Comparison of ENCODE assay signal across 8 cellular contexts in genomic region chr19:37594982-37595382, GRCh38. TPM values are rescaled to one million over a fixed set of nuclear protein-coding genes. Genes with fewer than 3 reads are reported as not detected.
A peak's percentile ranks its signal among the peaks of the same experiment; 100 is the strongest.
DNase-seq lines count a peak whose midpoint lies in the region; ATAC-seq and TF ChIP-seq lines count a peak whose summit lies in the region.

No MANE protein-coding gene starts in this region.

- H3K27me3 ChIP-seq in breast epithelium = no peaks in the 10 kb centered on the region

- H3K9me3 ChIP-seq in breast epithelium = peaks cover 11 to 44% of the 10 kb centered on the region in 2 donors

- no peak for TF ChIP-seq POLR2A in breast epithelium (IDR thresholded peaks at IDR 0.05)

- peaks cover 17% of the 10 kb centered on the region for H3K36me3 ChIP-seq in breast epithelium

- no peak for TF ChIP-seq CTCF in breast epithelium (IDR thresholded peaks at IDR 0.05)

- peak; percentile 27 for ATAC-seq in HG03378 (IDR thresholded peaks at IDR 0.05; ENCODE audit: unreplicated experiment)
- peak; percentile 66 for ATAC-seq in left lobe of liver

- intact Hi-C loops in breast epithelium (cut with DNase I; ENCODE audit: low total_unique reads) = no loop called here

- H3K27ac ChIP-seq in breast epithelium = peak overlapping the region; percentile 92 to 96

- no peaks in the 10 kb centered on the region for H3K4me1 ChIP-seq in breast epithelium

- peak overlapping the region; percentile 61 to 78 (median 66) for H3K4me3 ChIP-seq in breast epithelium

- DNase-seq in activated CD8-positive, alpha-beta memory T cell treated with anti-CD3 and anti-CD28 coated beads for 1 hour (ENCODE audit: extremely low read depth in 1 of 2, low read depth in 1 of 2) = peak; percentile 38
- no peak for DNase-seq in activated CD8-positive, alpha-beta memory T cell treated with anti-CD3 and anti-CD28 coated beads for 24 hours
- peak; percentile 69 for DNase-seq in UCSD-AML1 (lab: John Stamatoyannopoulos, UW; ENCODE audit: unreplicated experiment)
- DNase-seq in breast epithelium (ENCODE audit: low spot score in 2 of 2) = peak; percentile 69 to 72
- peak; percentile 67 for DNase-seq in left lobe of liver (ENCODE audit: low spot score)
- peak; percentile 39 for DNase-seq in stimulated activated CD4-positive, alpha-beta T cell treated with anti-CD3 and anti-CD28 coated beads, Interleukin-2, amount 100 ng/mL, for 4 hours (ENCODE audit: low read depth)
- DNase-seq in cortex of kidney (lab: John Stamatoyannopoulos, UW) = no peak

RNA-seq across cellular contexts. Expression of gene ZNF540, which starts 0.3 kb away (rescaled TPM):
- total RNA-seq in breast epithelium (1 to 10 TPM; 1.8 to 9.7 (median 6.6) TPM), left lobe of liver (1.7 TPM)

RNA-seq across cellular contexts. Expression of gene ZNF571, which starts 0.4 kb away (rescaled TPM):
- total RNA-seq in breast epithelium = 10 to 100 TPM in 1 of 3 donors, 1 to 10 TPM in 2; 5.3 to 12.6 (median 9.2) TPM
- total RNA-seq in left lobe of liver = 1.4 TPM

Comparison
In these comparisons a context has a peak if more than half of its experiments do, and no peak if none do; other contexts are left out.
1. DNase-seq: peak in activated CD8-positive, alpha-beta memory T cell treated with anti-CD3 and anti-CD28 coated beads for 1 hour (2 of 2), UCSD-AML1 (single experiment), breast epithelium (2 of 2), left lobe of liver (single experiment) and stimulated activated CD4-positive, alpha-beta T cell treated with anti-CD3 and anti-CD28 coated beads, Interleukin-2, amount 100 ng/mL, for 4 hours (single experiment); none in activated CD8-positive, alpha-beta memory T cell treated with anti-CD3 and anti-CD28 coated beads for 24 hours (single experiment) and cortex of kidney (single experiment).